In the genomic region with DNA sequence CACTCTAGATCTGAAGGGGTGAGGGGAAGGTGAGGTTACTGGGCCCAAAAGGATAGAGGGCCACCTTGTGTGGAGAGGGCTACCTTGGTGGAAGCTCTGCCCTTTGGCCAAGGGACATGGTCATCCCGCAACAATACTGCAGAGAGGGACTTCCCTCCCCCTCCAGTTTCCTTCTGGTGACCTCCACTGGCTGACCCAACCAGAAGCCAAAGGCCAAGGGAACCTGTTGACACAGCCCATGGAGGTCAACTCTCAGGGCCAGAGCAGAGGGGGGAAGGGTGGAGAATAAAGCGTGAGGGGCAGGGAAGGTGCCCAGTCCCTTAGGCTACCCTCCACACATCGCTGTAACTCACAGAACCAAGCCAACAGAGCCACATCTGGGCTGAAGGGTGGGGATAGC, we compare ENCODE assay signal across 1 cellular context.
A peak's percentile ranks its signal among the peaks of the same experiment; 100 is the strongest.
TF ChIP-seq lines count a peak whose summit lies in the region.

No MANE protein-coding gene starts in this region.

TF ChIP-seq in HepG2, 621 proteins besides CTCF, POLR2A, EP300 and RAD21 (continued from another document and continues in another):
- TF ChIP-seq, protein P1, sequence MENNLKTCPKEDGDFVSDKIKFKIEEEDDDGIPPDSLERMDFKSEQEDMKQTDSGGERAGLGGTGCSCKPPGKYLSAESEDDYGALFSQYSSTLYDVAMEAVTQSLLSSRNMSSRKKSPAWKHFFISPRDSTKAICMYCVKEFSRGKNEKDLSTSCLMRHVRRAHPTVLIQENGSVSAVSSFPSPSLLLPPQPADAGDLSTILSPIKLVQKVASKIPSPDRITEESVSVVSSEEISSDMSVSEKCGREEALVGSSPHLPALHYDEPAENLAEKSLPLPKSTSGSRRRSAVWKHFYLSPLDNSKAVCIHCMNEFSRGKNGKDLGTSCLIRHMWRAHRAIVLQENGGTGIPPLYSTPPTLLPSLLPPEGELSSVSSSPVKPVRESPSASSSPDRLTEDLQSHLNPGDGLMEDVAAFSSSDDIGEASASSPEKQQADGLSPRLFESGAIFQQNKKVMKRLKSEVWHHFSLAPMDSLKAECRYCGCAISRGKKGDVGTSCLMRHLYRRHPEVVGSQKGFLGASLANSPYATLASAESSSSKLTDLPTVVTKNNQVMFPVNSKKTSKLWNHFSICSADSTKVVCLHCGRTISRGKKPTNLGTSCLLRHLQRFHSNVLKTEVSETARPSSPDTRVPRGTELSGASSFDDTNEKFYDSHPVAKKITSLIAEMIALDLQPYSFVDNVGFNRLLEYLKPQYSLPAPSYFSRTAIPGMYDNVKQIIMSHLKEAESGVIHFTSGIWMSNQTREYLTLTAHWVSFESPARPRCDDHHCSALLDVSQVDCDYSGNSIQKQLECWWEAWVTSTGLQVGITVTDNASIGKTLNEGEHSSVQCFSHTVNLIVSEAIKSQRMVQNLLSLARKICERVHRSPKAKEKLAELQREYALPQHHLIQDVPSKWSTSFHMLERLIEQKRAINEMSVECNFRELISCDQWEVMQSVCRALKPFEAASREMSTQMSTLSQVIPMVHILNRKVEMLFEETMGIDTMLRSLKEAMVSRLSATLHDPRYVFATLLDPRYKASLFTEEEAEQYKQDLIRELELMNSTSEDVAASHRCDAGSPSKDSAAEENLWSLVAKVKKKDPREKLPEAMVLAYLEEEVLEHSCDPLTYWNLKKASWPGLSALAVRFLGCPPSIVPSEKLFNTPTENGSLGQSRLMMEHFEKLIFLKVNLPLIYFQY (CRISPR knock-in tag; IDR thresholded peaks at IDR 0.05; ENCODE audit: borderline replicate concordance), result peak; percentile 72; the same call in 1 of the 2 replicates
- TF ChIP-seq KAT7 (CRISPR knock-in tag; IDR thresholded peaks at IDR 0.05; ENCODE audit: borderline replicate concordance), result no peak
- TF ChIP-seq GLI4 (CRISPR knock-in tag; IDR thresholded peaks at IDR 0.05; ENCODE audit: borderline replicate concordance), result no peak
- no peak for TF ChIP-seq ZFP36L2 (CRISPR knock-in tag; IDR thresholded peaks at IDR 0.05)
- TF ChIP-seq BRD4 (CRISPR knock-in tag; IDR thresholded peaks at IDR 0.05), result no peak
- no peak for TF ChIP-seq ZNF777 (CRISPR knock-in tag; IDR thresholded peaks at IDR 0.05)
- no peak for TF ChIP-seq ZNF232 (CRISPR knock-in tag; IDR thresholded peaks at IDR 0.05; ENCODE audit: borderline replicate concordance)
- TF ChIP-seq, protein P2, sequence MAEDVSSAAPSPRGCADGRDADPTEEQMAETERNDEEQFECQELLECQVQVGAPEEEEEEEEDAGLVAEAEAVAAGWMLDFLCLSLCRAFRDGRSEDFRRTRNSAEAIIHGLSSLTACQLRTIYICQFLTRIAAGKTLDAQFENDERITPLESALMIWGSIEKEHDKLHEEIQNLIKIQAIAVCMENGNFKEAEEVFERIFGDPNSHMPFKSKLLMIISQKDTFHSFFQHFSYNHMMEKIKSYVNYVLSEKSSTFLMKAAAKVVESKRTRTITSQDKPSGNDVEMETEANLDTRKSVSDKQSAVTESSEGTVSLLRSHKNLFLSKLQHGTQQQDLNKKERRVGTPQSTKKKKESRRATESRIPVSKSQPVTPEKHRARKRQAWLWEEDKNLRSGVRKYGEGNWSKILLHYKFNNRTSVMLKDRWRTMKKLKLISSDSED (CRISPR knock-in tag; IDR thresholded peaks at IDR 0.05), result no peak
- no peak for TF ChIP-seq ZNF296 (CRISPR knock-in tag; conservative IDR thresholded peaks at IDR 0.05)
- TF ChIP-seq BRCA1 (CRISPR knock-in tag; IDR thresholded peaks at IDR 0.05), result no peak
- TF ChIP-seq ZBTB21 (CRISPR knock-in tag; IDR thresholded peaks at IDR 0.05), result no peak
- peak; percentile 31; the same call in 1 of the 2 replicates for TF ChIP-seq MYC (CRISPR knock-in tag; IDR thresholded peaks at IDR 0.05; ENCODE audit: borderline replicate concordance)
- no peak for TF ChIP-seq RBM22 (optimal IDR thresholded peaks at IDR 0.05; ENCODE audit: low read length)
- TF ChIP-seq ATRX (CRISPR knock-in tag; IDR thresholded peaks at IDR 0.05; ENCODE audit: borderline replicate concordance), result no peak
- TF ChIP-seq, protein P3, sequence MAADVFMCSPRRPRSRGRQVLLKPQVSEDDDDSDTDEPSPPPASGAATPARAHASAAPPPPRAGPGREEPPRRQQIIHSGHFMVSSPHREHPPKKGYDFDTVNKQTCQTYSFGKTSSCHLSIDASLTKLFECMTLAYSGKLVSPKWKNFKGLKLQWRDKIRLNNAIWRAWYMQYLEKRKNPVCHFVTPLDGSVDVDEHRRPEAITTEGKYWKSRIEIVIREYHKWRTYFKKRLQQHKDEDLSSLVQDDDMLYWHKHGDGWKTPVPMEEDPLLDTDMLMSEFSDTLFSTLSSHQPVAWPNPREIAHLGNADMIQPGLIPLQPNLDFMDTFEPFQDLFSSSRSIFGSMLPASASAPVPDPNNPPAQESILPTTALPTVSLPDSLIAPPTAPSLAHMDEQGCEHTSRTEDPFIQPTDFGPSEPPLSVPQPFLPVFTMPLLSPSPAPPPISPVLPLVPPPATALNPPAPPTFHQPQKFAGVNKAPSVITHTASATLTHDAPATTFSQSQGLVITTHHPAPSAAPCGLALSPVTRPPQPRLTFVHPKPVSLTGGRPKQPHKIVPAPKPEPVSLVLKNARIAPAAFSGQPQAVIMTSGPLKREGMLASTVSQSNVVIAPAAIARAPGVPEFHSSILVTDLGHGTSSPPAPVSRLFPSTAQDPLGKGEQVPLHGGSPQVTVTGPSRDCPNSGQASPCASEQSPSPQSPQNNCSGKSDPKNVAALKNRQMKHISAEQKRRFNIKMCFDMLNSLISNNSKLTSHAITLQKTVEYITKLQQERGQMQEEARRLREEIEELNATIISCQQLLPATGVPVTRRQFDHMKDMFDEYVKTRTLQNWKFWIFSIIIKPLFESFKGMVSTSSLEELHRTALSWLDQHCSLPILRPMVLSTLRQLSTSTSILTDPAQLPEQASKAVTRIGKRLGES (CRISPR knock-in tag; IDR thresholded peaks at IDR 0.05; ENCODE audit: borderline replicate concordance), result no peak
- TF ChIP-seq TBP (CRISPR knock-in tag; IDR thresholded peaks at IDR 0.05), result no peak
- TF ChIP-seq, protein P4, sequence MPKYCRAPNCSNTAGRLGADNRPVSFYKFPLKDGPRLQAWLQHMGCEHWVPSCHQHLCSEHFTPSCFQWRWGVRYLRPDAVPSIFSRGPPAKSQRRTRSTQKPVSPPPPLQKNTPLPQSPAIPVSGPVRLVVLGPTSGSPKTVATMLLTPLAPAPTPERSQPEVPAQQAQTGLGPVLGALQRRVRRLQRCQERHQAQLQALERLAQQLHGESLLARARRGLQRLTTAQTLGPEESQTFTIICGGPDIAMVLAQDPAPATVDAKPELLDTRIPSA (CRISPR knock-in tag; IDR thresholded peaks at IDR 0.05; ENCODE audit: borderline replicate concordance), result no peak
- no peak for TF ChIP-seq ZNF329 (CRISPR knock-in tag; IDR thresholded peaks at IDR 0.05; ENCODE audit: low read depth)
- TF ChIP-seq REST (IDR thresholded peaks at IDR 0.05; ENCODE audit: borderline replicate concordance in 1 of 2, low read depth in 1 of 2, low read length in 2 of 2), result no peak
- TF ChIP-seq ZMYM3 (CRISPR knock-in tag; IDR thresholded peaks at IDR 0.05), result peak; percentile 62; the same call in 1 of the 2 replicates
- TF ChIP-seq MAFG (CRISPR knock-in tag; IDR thresholded peaks at IDR 0.05), result no peak
- TF ChIP-seq KIAA2018 (CRISPR knock-in tag; IDR thresholded peaks at IDR 0.05; ENCODE audit: borderline replicate concordance), result no peak
- no peak for TF ChIP-seq SMAD9 (CRISPR knock-in tag; IDR thresholded peaks at IDR 0.05)
- no peak for TF ChIP-seq ZNF33B (CRISPR knock-in tag; IDR thresholded peaks at IDR 0.05)
- no peak for TF ChIP-seq ZNF224 (CRISPR knock-in tag; IDR thresholded peaks at IDR 0.05)
- TF ChIP-seq SYNCRIP (IDR thresholded peaks at IDR 0.05; ENCODE audit: insufficient read depth, low read depth, low read length), result no peak
- no peak for TF ChIP-seq U2AF2 (IDR thresholded peaks at IDR 0.05; ENCODE audit: low read depth, low read length)
- TF ChIP-seq SIN3A (IDR thresholded peaks at IDR 0.05; ENCODE audit: borderline replicate concordance, low read depth, low read length), result no peak
